Comparison of ENCODE assay signal across 8 cellular contexts in the genomic region with DNA sequence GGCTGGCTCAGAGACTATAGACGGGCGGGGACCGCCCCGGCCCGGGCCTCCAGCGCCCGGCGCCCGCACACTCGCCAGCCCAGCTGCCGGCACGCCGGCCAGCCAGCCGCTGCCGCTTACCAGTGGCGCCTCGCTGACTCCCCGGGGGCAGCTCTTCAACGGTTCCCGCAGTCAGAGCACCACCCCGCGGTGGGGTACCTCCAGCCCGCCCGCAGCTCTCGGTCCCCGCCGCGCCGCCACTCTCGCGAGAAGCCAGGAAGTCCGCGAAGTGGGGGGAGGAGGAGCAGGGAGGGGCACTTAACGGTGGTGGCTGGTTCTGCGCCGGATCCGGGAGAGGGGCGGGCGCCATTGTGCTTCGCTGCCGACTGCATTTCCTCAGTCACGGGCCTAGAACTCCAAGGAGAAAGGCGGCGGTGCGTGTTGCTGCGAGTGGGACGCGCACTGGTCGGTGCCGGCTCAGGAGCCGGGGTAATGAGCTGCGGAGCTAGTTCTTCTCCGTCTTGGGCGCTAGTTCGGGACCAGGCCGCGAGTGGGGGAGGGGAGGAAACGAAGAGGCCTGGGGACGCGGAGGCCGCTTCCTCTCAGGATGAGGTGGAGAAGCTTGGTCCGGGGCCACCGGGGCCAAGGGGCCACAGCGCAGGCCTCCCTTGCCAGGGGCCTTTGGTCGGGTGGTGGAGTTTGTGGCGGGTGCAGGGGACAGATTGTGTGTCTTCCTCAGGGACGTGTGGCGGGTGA. TPM values are rescaled to one million over a fixed set of nuclear protein-coding genes. Genes with fewer than 3 reads are reported as not detected.
DNase-seq lines count a peak whose midpoint lies in the region; ATAC-seq, FAIRE-seq and TF ChIP-seq lines count a peak whose summit lies in the region.

A gene with protein sequence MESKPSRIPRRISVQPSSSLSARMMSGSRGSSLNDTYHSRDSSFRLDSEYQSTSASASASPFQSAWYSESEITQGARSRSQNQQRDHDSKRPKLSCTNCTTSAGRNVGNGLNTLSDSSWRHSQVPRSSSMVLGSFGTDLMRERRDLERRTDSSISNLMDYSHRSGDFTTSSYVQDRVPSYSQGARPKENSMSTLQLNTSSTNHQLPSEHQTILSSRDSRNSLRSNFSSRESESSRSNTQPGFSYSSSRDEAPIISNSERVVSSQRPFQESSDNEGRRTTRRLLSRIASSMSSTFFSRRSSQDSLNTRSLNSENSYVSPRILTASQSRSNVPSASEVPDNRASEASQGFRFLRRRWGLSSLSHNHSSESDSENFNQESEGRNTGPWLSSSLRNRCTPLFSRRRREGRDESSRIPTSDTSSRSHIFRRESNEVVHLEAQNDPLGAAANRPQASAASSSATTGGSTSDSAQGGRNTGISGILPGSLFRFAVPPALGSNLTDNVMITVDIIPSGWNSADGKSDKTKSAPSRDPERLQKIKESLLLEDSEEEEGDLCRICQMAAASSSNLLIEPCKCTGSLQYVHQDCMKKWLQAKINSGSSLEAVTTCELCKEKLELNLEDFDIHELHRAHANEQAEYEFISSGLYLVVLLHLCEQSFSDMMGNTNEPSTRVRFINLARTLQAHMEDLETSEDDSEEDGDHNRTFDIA (plus strand): TSS at position 313 of the 735 bp plus-strand sequence. CDS start 16,517 bp downstream, outside the sequence.

- no peaks in the 10 kb centered on the region for H3K9me3 ChIP-seq in H1 (ENCODE audit: insufficient read depth in 2 of 2, low read depth in 1 of 2, low read length in 1 of 2)

- no peak within 1 kb of the TSS for H2BK20ac ChIP-seq in H1 (ENCODE audit: low read length)

- peak within 1 kb of the TSS; percentile 99 for H3K18ac ChIP-seq in H1 (ENCODE audit: extremely low read depth, low read length)
- peak within 1 kb of the TSS; percentile 86 for H3K18ac ChIP-seq in mesendoderm (ENCODE audit: low read length)

- H3K56ac ChIP-seq in H1 (replicated peaks; ENCODE audit: insufficient read length, low read depth, low read length) = peak within 1 kb of the TSS; percentile 100
- H3K56ac ChIP-seq in mesendoderm (ENCODE audit: low read length) = peak within 1 kb of the TSS; percentile 96

- H2BK15ac ChIP-seq in H1 (ENCODE audit: low read length) = no peak within 1 kb of the TSS
- peak within 1 kb of the TSS; percentile 57 for H2BK15ac ChIP-seq in mesendoderm (replicated peaks; ENCODE audit: low read depth)

- peak within 1 kb of the TSS; percentile 84 to 96 (median 92) for H3K4me3 ChIP-seq in H1 (ENCODE audit: extremely low read depth in 1 of 4, insufficient read depth in 2 of 4, low read depth in 3 of 4, low read length in 4 of 4)
- H3K4me3 ChIP-seq in mesendoderm (ENCODE audit: low read length) = peak within 1 kb of the TSS; percentile 93

- H2AK5ac ChIP-seq in H1 (ENCODE audit: low read depth, low read length) (no peak within 1 kb of the TSS; the same call in 1 of the 2 replicates), mesendoderm (ENCODE audit: low read length) (no peak within 1 kb of the TSS)

- H4K20me1 ChIP-seq in H1 (replicated peaks in 1 of 2; ENCODE audit: control insufficient read depth in 1 of 2, insufficient read depth in 2 of 2, low read length in 2 of 2) = peaks cover 15 to 17% of the 10 kb centered on the region in 2 experiments

- peak; percentile 64 to 70 for TF ChIP-seq RAD21 in H1 (IDR thresholded peaks at IDR 0.05 in 1 of 2, conservative IDR thresholded peaks at IDR 0.05 in 1 of 2; ENCODE audit: low read depth in 2 of 2, low read length in 2 of 2)

- H2BK120ac ChIP-seq in H1 (replicated peaks; ENCODE audit: low read depth, low read length) = peak within 1 kb of the TSS; percentile 94
- H2BK120ac ChIP-seq in mesendoderm (ENCODE audit: low read depth, low read length) = no peak within 1 kb of the TSS

- DNase-seq in COR-L47 (lab: John Stamatoyannopoulos, UW) (peak; percentile 98), HT1080 (ENCODE audit: low read depth) (peak; percentile 97), NOMO-1 (lab: John Stamatoyannopoulos, UW; ENCODE audit: unreplicated experiment in 2 of 2) (peak; percentile 95 to 98), H1 (ENCODE audit: low read depth in 1 of 2, low spot score in 2 of 2) (peak; percentile 91 to 99), mesendoderm (peak; percentile 98)
- peak; percentile 93 to 94 for DNase-seq in activated CD8-positive, alpha-beta memory T cell treated with anti-CD3 and anti-CD28 coated beads for 4 hours (ENCODE audit: low read depth in 2 of 2)
- peak; percentile 97 for DNase-seq in stimulated activated CD8-positive, alpha-beta memory T cell treated with anti-CD3 and anti-CD28 coated beads, Interleukin-15, amount 100 ng/mL, for 1 hour (ENCODE audit: low read depth)

- H2BK5ac ChIP-seq in H1 (ENCODE audit: low read depth, low read length) = peak within 1 kb of the TSS; percentile 99
- H2BK5ac ChIP-seq in mesendoderm (ENCODE audit: low read length) = peak within 1 kb of the TSS; percentile 96

- peak within 1 kb of the TSS; percentile 100 for H3K4ac ChIP-seq in H1 (replicated peaks; ENCODE audit: insufficient read length, low read depth, low read length)
- peak within 1 kb of the TSS; percentile 97 for H3K4ac ChIP-seq in mesendoderm (ENCODE audit: low read depth, low read length)

- TF ChIP-seq EP300 in H1 (IDR thresholded peaks at IDR 0.05; ENCODE audit: borderline replicate concordance in 1 of 2, low read depth in 2 of 2, low read length in 2 of 2) = no peak; a peak in 1 of 3 replicates

- peaks cover 42 to 56% of the 10 kb centered on the region in 2 experiments for H3K79me2 ChIP-seq in H1 (ENCODE audit: control insufficient read depth in 1 of 2, insufficient read depth in 2 of 2, low read length in 2 of 2)
- peaks cover 48% of the 10 kb centered on the region for H3K79me2 ChIP-seq in mesendoderm (ENCODE audit: control insufficient read depth, insufficient read depth, low read length)

- H3K4me2 ChIP-seq in H1 (ENCODE audit: insufficient read depth in 1 of 2, low read depth in 2 of 2, low read length in 2 of 2) = peak within 1 kb of the TSS; percentile 78 to 86
- peak within 1 kb of the TSS; percentile 28 for H3K4me2 ChIP-seq in mesendoderm (ENCODE audit: low read length)

- WGBS in H1 (ENCODE audit: extremely low coverage in 1 of 2, insufficient coverage in 1 of 2, insufficient read length in 1 of 2, insufficient replicate concordance in 2 of 2, low coverage in 1 of 2, low lambda C conversion rate in 2 of 2, missing lambda C conversion rate in 1 of 2), 2 experiments = 4% methylated on average over 45 of the region's 68 CpGs; no CpG with 5 or more reads in 1 of the 2 experiments
- WGBS in mesendoderm (ENCODE audit: extremely low coverage, insufficient coverage, low lambda C conversion rate) = no CpG with 5 or more reads among the region's 68 CpGs

- no peaks in the 10 kb centered on the region for H3K23me2 ChIP-seq in H1 (ENCODE audit: low read depth, low read length)

- peak; percentile 94 for ATAC-seq in GM21360 (IDR thresholded peaks at IDR 0.05; ENCODE audit: unreplicated experiment)

- H3K36me3 ChIP-seq in H1 (ENCODE audit: control insufficient read depth in 2 of 4, insufficient read depth in 4 of 4, low read length in 3 of 4) = peaks cover 0 to 25% (median 6%) of the 10 kb centered on the region in 4 experiments; a peak in 5 of 8 replicates
- peaks cover 1% of the 10 kb centered on the region for H3K36me3 ChIP-seq in mesendoderm (ENCODE audit: control insufficient read depth, insufficient read depth, low read length)

- H3K27me3 ChIP-seq in H1 (replicated peaks in 1 of 4; ENCODE audit: control insufficient read depth in 3 of 4, extremely low read depth in 1 of 4, insufficient read depth in 3 of 4, low read length in 3 of 4) (no peaks in the 10 kb centered on the region), mesendoderm (ENCODE audit: insufficient read depth, low read length, poor library complexity) (no peaks in the 10 kb centered on the region)

- H3K4me1 ChIP-seq in H1 (replicated peaks in 1 of 4; ENCODE audit: control insufficient read depth in 3 of 4, insufficient read depth in 4 of 4, low read length in 3 of 4) (peaks cover 0 to 8% (median 4%) of the 10 kb centered on the region in 4 experiments; a peak in 3 of 7 replicates), mesendoderm (ENCODE audit: control insufficient read depth, low read depth, low read length) (peaks cover 2% of the 10 kb centered on the region)

- H3K27ac ChIP-seq in H1 (ENCODE audit: low read depth, low read length) (peak within 1 kb of the TSS; percentile 99), mesendoderm (ENCODE audit: low read depth, low read length) (peak within 1 kb of the TSS; percentile 88)

- CTCF ChIA-PET in H1 (lab: Charles Lee; ENCODE audit: partially characterized antibody) = interaction anchor here (0.7 to 1.4 kb wide), 6 partner anchors 91 to 337 kb away, joined by 3 to 4 read pairs (median 3); no protein-coding TSS in a partner anchor

- H3K79me1 ChIP-seq in H1 (ENCODE audit: low read depth, low read length) (0 out of 2 replicates have a peak, but pooled peaks cover 2% of the 10 kb centered on the region), mesendoderm (ENCODE audit: low read length) (no peaks in the 10 kb centered on the region)

- peak within 1 kb of the TSS; percentile 23 for H3K14ac ChIP-seq in H1 (ENCODE audit: insufficient read length)

- no peak for FAIRE-seq in H1 (lab: Jason Lieb, UNC)

- H2BK12ac ChIP-seq in H1 (ENCODE audit: low read depth, low read length) = peak within 1 kb of the TSS; percentile 89; the same call in 1 of the 2 replicates

- peak within 1 kb of the TSS; percentile 100 for H4K91ac ChIP-seq in H1 (replicated peaks; ENCODE audit: insufficient read length, low read length)

- TF ChIP-seq CTCF in H1 (IDR thresholded peaks at IDR 0.05; ENCODE audit: control extremely low read depth in 1 of 3, insufficient read depth in 1 of 3, low read depth in 1 of 3, low read length in 3 of 3) = peak; percentile 24 to 45 (median 41)

- H2AFZ ChIP-seq in H1 (ENCODE audit: low read length) = peak within 1 kb of the TSS; percentile 82

- H3K9ac ChIP-seq in H1 (replicated peaks in 1 of 4; ENCODE audit: extremely low read depth in 1 of 4, low read depth in 3 of 4, low read length in 3 of 4) = peak within 1 kb of the TSS; percentile 96 to 100 (median 100)
- peak within 1 kb of the TSS; percentile 91 for H3K9ac ChIP-seq in mesendoderm (ENCODE audit: low read length)

- H3K23ac ChIP-seq in H1 (ENCODE audit: insufficient read length) (no peak within 1 kb of the TSS), mesendoderm (ENCODE audit: low read length) (peak within 1 kb of the TSS; percentile 37)

- H4K5ac ChIP-seq in H1 (ENCODE audit: insufficient read length, low read depth, low read length) (peak within 1 kb of the TSS; percentile 100), mesendoderm (ENCODE audit: low read length) (no peak within 1 kb of the TSS)

- H4K8ac ChIP-seq in H1 (ENCODE audit: extremely low read depth, insufficient read depth, low read length) (peak within 1 kb of the TSS; percentile 100), mesendoderm (ENCODE audit: low read depth, low read length) (peak within 1 kb of the TSS; percentile 60)

- TF ChIP-seq POLR2A in H1 (IDR thresholded peaks at IDR 0.05; ENCODE audit: control extremely low read depth in 1 of 2, low read depth in 2 of 2, low read length in 2 of 2) = peak; percentile 95 to 99

- POLR2A ChIA-PET in H1 (lab: Charles Lee; ENCODE audit: partially characterized antibody) = interaction anchor here (0.6 to 4.6 kb wide), 50 partner anchors 9 to 743 kb away, joined by 3 to 75 read pairs (median 4); a partner anchor contains a TSS

RNA-seq across cellular contexts. Expression of the gene that starts here (rescaled TPM):
- 80.3 and 84.1 TPM in 2 replicates for total RNA-seq in HT1080 (2014; rRNA removed; shearing (Covaris generic))
- polyA plus RNA-seq in HT1080 (2015; cell fraction: cytosol; rRNA removed) = 77.1 and 96.7 TPM in 2 replicates
- polyA plus RNA-seq in HT1080 (2015; cell fraction: nucleus; rRNA removed) = 235 and 261 TPM in 2 replicates
- 108 and 116 TPM in 2 replicates for total RNA-seq in H1 (2021; fragmentation: NEBNext Ultra II Directional; extraction: Animal tissue kit (Norgen Biotek cat#: 25700))
- polyA plus RNA-seq in H1 (2011; rRNA removed) = 13.0 and 18.3 TPM in 2 replicates
- polyA plus RNA-seq in H1 (2011; cell fraction: cytosol; rRNA removed) = 23.6 TPM
- 15.3 TPM for polyA plus RNA-seq in H1 (2011; cell fraction: nucleus; rRNA removed)
- polyA plus RNA-seq in H1 (2012, experiment 1 of 2) = 49.2 to 80.6 TPM (median 57.8 TPM) in 4 replicates
- 3.1 TPM for polyA plus RNA-seq in H1 (2012, experiment 2 of 2)
- 65.0 TPM for polyA plus RNA-seq in H1 (2013, experiment 1 of 2)
- polyA plus RNA-seq in H1 (2013, experiment 2 of 2) = 67.1 TPM
- 51.0 and 76.0 TPM in 2 replicates for polyA minus RNA-seq in H1 (2011; rRNA and poly(A)+ RNA removed)
- polyA minus RNA-seq in H1 (2011; cell fraction: cytosol; rRNA and poly(A)+ RNA removed) = 64.4 TPM
- polyA minus RNA-seq in H1 (2011; cell fraction: nucleus; rRNA and poly(A)+ RNA removed) = 76.8 TPM
- 95.2 TPM for polyA plus RNA-seq in mesendoderm (2013, experiment 1 of 2)
- polyA plus RNA-seq in mesendoderm (2013, experiment 2 of 2) = 92.7 TPM

Comparison
In these comparisons a context has a peak if more than half of its experiments do, and no peak if none do; other contexts are left out.
1. Peak in every context shown above with its lines: DNase-seq, ATAC-seq, H3K4me3 ChIP-seq and H3K27ac ChIP-seq.